Comparison of ENCODE assay signal across 8 cellular contexts in genomic region chr14:21454843-21455550, GRCh38. TPM values are rescaled to one million over a fixed set of nuclear protein-coding genes. Genes with fewer than 3 reads are reported as not detected.
DNase-seq lines count a peak whose midpoint lies in the region; ATAC-seq and TF ChIP-seq lines count a peak whose summit lies in the region.

No MANE protein-coding gene starts in this region.

- TF ChIP-seq CTCF in BJ (IDR thresholded peaks at IDR 0.05; ENCODE audit: insufficient read depth, low read depth, low read length) (no peak), ascending aorta (IDR thresholded peaks at IDR 0.05) (no peak), thyroid gland (IDR thresholded peaks at IDR 0.05) (no peak)

- DNase-seq in BJ (ENCODE audit: low read depth), result no peak
- no peak for DNase-seq in ascending aorta (ENCODE audit: low spot score in 2 of 2)
- DNase-seq in left kidney (ENCODE audit: low read depth, low spot score), result peak; percentile 61
- DNase-seq in thyroid gland, result no peak
- DNase-seq in putamen (ENCODE audit: low spot score), result no peak

- H3K27me3 ChIP-seq in BJ (ENCODE audit: control insufficient read depth, insufficient read depth, low read length) (no peaks in the 10 kb centered on the region), HUES64 (ENCODE audit: insufficient read depth, low read length) (no peaks in the 10 kb centered on the region), ascending aorta (no peaks in the 10 kb centered on the region), thyroid gland (no peaks in the 10 kb centered on the region)

- CTCF ChIA-PET in BJ (lab: Yijun Ruan, JAX), result interaction anchor here (0.6 to 3.5 kb wide), 6 partner anchors 11 to 103 kb away, joined by 3 to 12 read pairs (median 6); partner anchors contain the start of gene TOX4

- H3K9me3 ChIP-seq in HUES64 (ENCODE audit: insufficient read depth, low read depth, low read length) (no peaks in the 10 kb centered on the region), ascending aorta (no peaks in the 10 kb centered on the region), thyroid gland (no peaks in the 10 kb centered on the region)

- H3K36me3 ChIP-seq in BJ (ENCODE audit: control insufficient read depth, insufficient read depth, low read length), result 0 out of 2 replicates have a peak, but pooled peaks cover under 1% of the 10 kb centered on the region
- H3K36me3 ChIP-seq in HUES64 (ENCODE audit: insufficient read depth, low read length), result peaks cover 41% of the 10 kb centered on the region
- peaks cover 2 to 21% of the 10 kb centered on the region in 2 donors for H3K36me3 ChIP-seq in ascending aorta
- H3K36me3 ChIP-seq in thyroid gland, result peaks cover 0 to 2% of the 10 kb centered on the region in 2 donors

- H3K9ac ChIP-seq in HUES64 (ENCODE audit: low read depth, low read length), result peak overlapping the region; percentile 91

- ATAC-seq in HG03175 (IDR thresholded peaks at IDR 0.05; ENCODE audit: unreplicated experiment) (no peak), GM19397 (IDR thresholded peaks at IDR 0.05; ENCODE audit: unreplicated experiment) (no peak)

- TF ChIP-seq POLR2A in thyroid gland (IDR thresholded peaks at IDR 0.05), result no peak

- H3K27ac ChIP-seq in HUES64 (ENCODE audit: low read depth, low read length) (no peak overlapping the region), ascending aorta (peak overlapping the region; percentile 97 to 98), thyroid gland (peak overlapping the region in 2 of 3 donors; percentile 56 to 91)

- H3K4me3 ChIP-seq in BJ (ENCODE audit: low read depth, low read length), result peak overlapping the region; percentile 75
- H3K4me3 ChIP-seq in HUES64 (ENCODE audit: low read length), result peak overlapping the region; percentile 78
- peak overlapping the region; percentile 86 to 95 for H3K4me3 ChIP-seq in ascending aorta
- H3K4me3 ChIP-seq in thyroid gland (replicated peaks in 1 of 3), result peak overlapping the region in 2 of 3 donors; percentile 89 to 94

- POLR2A ChIA-PET in BJ (lab: Charles Lee), result no interaction called here

- WGBS in HUES64, result 41% methylated on average over 15 of the region's 15 CpGs
- WGBS in thyroid gland, 2 donors, result 21 to 30% methylated on average over 15 of the region's 15 CpGs

- intact Hi-C loops in ascending aorta (cut with DNase I), result loop anchor here (5.0 kb wide), 2 partner anchors 102 to 1003 kb away; partner anchors contain the start of gene OSGEP
- intact Hi-C loops in thyroid gland (cut with DNase I), result no loop called here

- H3K4me1 ChIP-seq in HUES64 (ENCODE audit: insufficient read depth, low read length), result 0 out of 2 replicates have a peak, but pooled peaks cover 6% of the 10 kb centered on the region
- H3K4me1 ChIP-seq in ascending aorta, result peaks cover 9 to 11% of the 10 kb centered on the region in 2 donors
- H3K4me1 ChIP-seq in thyroid gland, result peaks cover 18 to 21% of the 10 kb centered on the region in 2 donors

RNA-seq across cellular contexts. Expression of gene CHD8, which starts 0.9 kb away (rescaled TPM):
- polyA plus RNA-seq in BJ (2011; rRNA removed), result 16.8 and 25.4 TPM in 2 replicates
- polyA minus RNA-seq in BJ (2011; rRNA and poly(A)+ RNA removed), result 69.2 and 83.3 TPM in 2 replicates
- 56.5 TPM for polyA plus RNA-seq in HUES64 (2013, experiment 1 of 2)
- polyA plus RNA-seq in HUES64 (2013, experiment 2 of 2), result 57.4 TPM
- total RNA-seq in ascending aorta (96.0 TPM), thyroid gland (100 to 1,000 TPM in 1 of 4 donors, 10 to 100 TPM in 3; 64.1 to 102 (median 76.8) TPM)

RNA-seq across cellular contexts. Expression of gene RAB2B, which starts 21.8 kb away (rescaled TPM):
- polyA plus RNA-seq in BJ (2011; rRNA removed), result 20.3 and 29.9 TPM in 2 replicates
- polyA minus RNA-seq in BJ (2011; rRNA and poly(A)+ RNA removed), result 11.9 and 14.3 TPM in 2 replicates
- 14.3 TPM for polyA plus RNA-seq in HUES64 (2013, experiment 1 of 2)
- 18.5 TPM for polyA plus RNA-seq in HUES64 (2013, experiment 2 of 2)
- total RNA-seq in ascending aorta, result 19.2 TPM
- total RNA-seq in thyroid gland, result 10 to 100 TPM; 26.8 to 66.8 (median 38.9) TPM

RNA-seq across cellular contexts. Expression of gene TOX4, which starts 22.0 kb away (rescaled TPM):
- polyA plus RNA-seq in BJ (2011; rRNA removed), result 105 and 141 TPM in 2 replicates
- polyA minus RNA-seq in BJ (2011; rRNA and poly(A)+ RNA removed), result 80.1 and 123 TPM in 2 replicates
- polyA plus RNA-seq in HUES64 (2013, experiment 1 of 2), result 32.4 TPM
- polyA plus RNA-seq in HUES64 (2013, experiment 2 of 2), result 29.9 TPM
- total RNA-seq in ascending aorta (76.7 TPM), thyroid gland (10 to 100 TPM; 41.5 to 68.2 (median 52.7) TPM)

RNA-seq across cellular contexts. Expression of gene METTL3, which starts 56.1 kb away (rescaled TPM):
- 52.3 and 63.3 TPM in 2 replicates for polyA plus RNA-seq in BJ (2011; rRNA removed)
- 43.9 and 77.6 TPM in 2 replicates for polyA minus RNA-seq in BJ (2011; rRNA and poly(A)+ RNA removed)
- 59.3 TPM for polyA plus RNA-seq in HUES64 (2013, experiment 1 of 2)
- polyA plus RNA-seq in HUES64 (2013, experiment 2 of 2), result 55.1 TPM
- total RNA-seq in ascending aorta (45.0 TPM), thyroid gland (10 to 100 TPM; 70.7 to 83.1 (median 75.4) TPM)
